Comparison of ENCODE assay signal across 33 cellular contexts in the genomic region with DNA sequence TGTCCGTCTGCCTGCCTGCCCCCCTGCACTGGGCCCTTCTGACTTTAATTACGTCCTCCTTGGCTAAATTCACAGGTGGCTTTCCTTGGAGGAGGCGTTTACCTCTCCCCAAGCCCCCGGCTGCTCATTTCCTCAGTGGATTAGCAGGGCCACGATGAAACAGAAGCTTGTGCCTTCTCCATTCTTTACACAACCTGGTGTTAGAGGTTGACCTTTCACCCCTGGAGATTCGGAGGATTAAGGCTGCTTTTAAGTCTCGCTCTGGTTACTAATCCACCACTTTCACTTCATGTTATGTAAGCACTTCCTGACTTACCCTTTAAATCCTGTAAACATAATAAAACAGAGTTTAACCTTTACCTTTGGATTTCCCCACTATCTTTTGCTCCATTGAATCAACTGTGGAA.
A peak's percentile ranks its signal among the peaks of the same experiment; 100 is the strongest.
DNase-seq lines count a peak whose midpoint lies in the region; ATAC-seq, FAIRE-seq and TF ChIP-seq lines count a peak whose summit lies in the region.
"Had no signal": no experiment of that assay in that cellular context is flagged by ENCODE, and none has a peak within 500 bp of the region (broad histone marks: within the 10 kb centered on the region; RNA-seq: fewer than 3 reads in every experiment).

No MANE protein-coding gene starts in this region.

- 8 to 25% (median 19%) methylated on average over 7 of the region's 7 CpGs for WGBS in small intestine, 3 donors

- no peaks in the 10 kb centered on the region for H3K36me3 ChIP-seq in colonic mucosa
- H3K36me3 ChIP-seq in small intestine (ENCODE audit: control insufficient read depth in 2 of 2, insufficient read depth in 2 of 2, low read length in 2 of 2) = no peaks in the 10 kb centered on the region
- H3K36me3 ChIP-seq: gastroesophageal sphincter, spleen, suprapubic skin had no signal

- no peak overlapping the region for H3K27ac ChIP-seq in colonic mucosa
- no peak overlapping the region for H3K27ac ChIP-seq in small intestine (ENCODE audit: low read depth in 1 of 2, low read length in 1 of 2)
- H3K27ac ChIP-seq: coronary artery, gastroesophageal sphincter, HL-60, SK-N-MC, spleen, suprapubic skin had no signal

- H3K27me3 ChIP-seq in colonic mucosa (no peaks in the 10 kb centered on the region), small intestine (ENCODE audit: control insufficient read depth in 2 of 2, insufficient read depth in 2 of 2, low read length in 2 of 2) (peaks cover 0 to 2% of the 10 kb centered on the region in 2 donors)
- H3K27me3 ChIP-seq: suprapubic skin had no signal

- DNase-seq in NOMO-1 treated with DMSO at 0.1 percent for 48 hours (lab: John Stamatoyannopoulos, UW; ENCODE audit: unreplicated experiment) = peak; percentile 3
- no peak for DNase-seq in NOMO-1 treated with dmso at 0.1 percent for 144 hours (lab: John Stamatoyannopoulos, UW; ENCODE audit: unreplicated experiment)
- DNase-seq in colonic mucosa = peak; percentile 33
- DNase-seq in left kidney (ENCODE audit: low read depth, low spot score) = peak; percentile 26
- DNase-seq in small intestine = peak; percentile 73
- DNase-seq in C1 segment of cervical spinal cord (lab: John Stamatoyannopoulos, UW) = no peak
- DNase-seq: 8988T; activated CD4-positive, alpha-beta T cell treated with anti-CD3 and anti-CD28 coated beads, Interleukin-2, amount 10 ng/mL, durations not matched to agents 7 days and 5 days; activated CD8-positive, alpha-beta memory T cell treated with anti-CD3 and anti-CD28 coated beads, Interleukin-2, amount 10 ng/mL, durations not matched to agents 7 days and 5 days; activated naive CD4-positive, alpha-beta T cell treated with anti-CD3 and anti-CD28 coated beads, Interleukin-2, amount 50 U/mL, for 16 hours; AML-193; amygdala; CD8-positive, alpha-beta T cell; DMS153; GDM1; H7; islet precursor cell; mammary epithelial cell; NCI-H1105; NCI-H2029; occipital lobe; spleen; stimulated activated CD4-positive, alpha-beta T cell treated with anti-CD3 and anti-CD28 coated beads, Interleukin-4, amount 100 ng/mL, for 24 hours; stimulated activated naive B cell treated with anti-CD40 and anti-IgM and Interleukin-4, amounts not matched to agents 10 μg/mL and 1 μg/mL and 100 μg/mL, for 72 hours; T-helper 17 cell had no signal

- no peak for FAIRE-seq in small intestine (lab: Jason Lieb, UNC)
- FAIRE-seq: bronchial epithelial cell had no signal

- no peak overlapping the region for H3K9ac ChIP-seq in colonic mucosa (ENCODE audit: low read depth in 2 of 2, low read length in 2 of 2)

- H3K4me1 ChIP-seq in colonic mucosa (no peaks in the 10 kb centered on the region), small intestine (ENCODE audit: control insufficient read depth in 2 of 2, insufficient read depth in 1 of 2, low read depth in 1 of 2, low read length in 1 of 2) (peaks cover 0 to 6% of the 10 kb centered on the region in 2 donors)
- H3K4me1 ChIP-seq: gastroesophageal sphincter, spleen, suprapubic skin had no signal

- H3K4me3 ChIP-seq in colonic mucosa (no peak overlapping the region), small intestine (ENCODE audit: low read depth in 1 of 2, low read length in 2 of 2) (no peak overlapping the region)
- H3K4me3 ChIP-seq: coronary artery, gastroesophageal sphincter, SK-N-MC, spleen, suprapubic skin had no signal

- intact Hi-C loops in colonic mucosa (cut with DNase I) = no loop called here

- H3K9me3 ChIP-seq in colonic mucosa (no peaks in the 10 kb centered on the region), small intestine (ENCODE audit: control insufficient read depth, low read depth) (no peaks in the 10 kb centered on the region)
- H3K9me3 ChIP-seq: gastroesophageal sphincter, spleen, suprapubic skin had no signal

- TF ChIP-seq CTCF in colonic mucosa (IDR thresholded peaks at IDR 0.05) = no peak

- no peak for ATAC-seq in HG02678 (IDR thresholded peaks at IDR 0.05; ENCODE audit: unreplicated experiment)
- ATAC-seq in HG03280 (IDR thresholded peaks at IDR 0.05; ENCODE audit: unreplicated experiment) = no peak
- ATAC-seq: activated CD8-positive, alpha-beta memory T cell treated with anti-CD3 and anti-CD28 coated beads, Interleukin-2, amount 10 ng/mL, durations not matched to agents 7 days and 5 days; CD8-positive, alpha-beta T cell; gastroesophageal sphincter; stimulated activated naive B cell treated with anti-CD40 and anti-IgM and Interleukin-4, amounts not matched to agents 10 μg/mL and 1 μg/mL and 100 μg/mL, for 72 hours; T-helper 17 cell had no signal

Comparison
In these comparisons a context has a peak if more than half of its experiments do, and no peak if none do; other contexts are left out.
1. DNase-seq: peak in NOMO-1 treated with DMSO at 0.1 percent for 48 hours (single experiment), colonic mucosa (single experiment), left kidney (single experiment) and small intestine (single experiment); none in NOMO-1 treated with dmso at 0.1 percent for 144 hours (single experiment) and C1 segment of cervical spinal cord (0 of 14).